ENCODE assay signal across 8 cellular contexts in the genomic region with DNA sequence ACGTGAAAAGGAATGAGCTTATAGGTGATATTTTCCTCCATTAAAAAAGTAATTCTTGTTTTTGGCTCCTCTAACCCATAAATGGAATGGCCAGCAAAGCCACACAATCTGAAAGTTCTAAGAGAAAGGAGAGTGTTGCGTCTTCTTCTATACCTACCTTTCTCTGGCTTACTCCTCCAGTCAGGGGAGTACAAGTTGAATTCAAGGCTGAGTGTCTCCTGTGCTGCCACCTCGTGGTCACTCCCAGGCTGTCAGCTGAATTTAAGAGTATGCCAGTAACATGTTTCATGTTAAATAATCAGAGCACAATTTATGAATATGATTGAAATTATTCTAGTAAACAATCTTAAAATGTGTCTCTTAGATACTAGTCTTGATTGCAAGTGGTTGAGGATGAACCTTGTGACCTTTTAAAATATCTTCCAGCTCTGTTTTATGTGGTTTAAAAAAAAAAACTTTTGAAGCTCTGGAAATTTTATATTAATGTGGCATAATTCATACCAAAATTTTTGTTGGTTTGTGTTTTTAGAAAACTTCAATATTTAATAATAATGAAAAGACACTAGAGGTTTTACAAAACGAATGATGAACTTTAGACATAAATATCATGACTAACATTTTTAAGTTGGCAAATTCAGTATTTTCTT. TPM values are rescaled to one million over a fixed set of nuclear protein-coding genes. Genes with fewer than 3 reads are reported as not detected.
A peak's percentile ranks its signal among the peaks of the same experiment; 100 is the strongest.
DNase-seq lines count a peak whose midpoint lies in the region; ATAC-seq and TF ChIP-seq lines count a peak whose summit lies in the region.

No MANE protein-coding gene starts in this region.

- H3K4me1 Mint-ChIP-seq in neural crest cell: no peaks in the 10 kb centered on the region

- H3K27ac Mint-ChIP-seq in neural crest cell (ENCODE audit: unreplicated experiment): no peak overlapping the region

- H2AFZ ChIP-seq in PC-3 (ENCODE audit: low read length) (peak overlapping the region; percentile 40), fibroblast of lung (ENCODE audit: low read length) (no peak overlapping the region)

- POLR2A ChIA-PET in PC-3 (lab: Charles Lee; ENCODE audit: unreplicated experiment): interaction anchor here (0.6 kb wide), 2 partner anchors 55 to 207 kb away, joined by 4 to 19 read pairs; no protein-coding TSS in a partner anchor

- intact Hi-C loops in PC-3 (cut with micrococcal nuclease): loop anchor here (1.0 to 5.0 kb wide), 4 partner anchors 100 to 231 kb away; no protein-coding TSS in a partner anchor

- H4K20me1 ChIP-seq in PC-3 (ENCODE audit: low read length) (no peaks in the 10 kb centered on the region), fibroblast of lung (ENCODE audit: control insufficient read depth, extremely low read depth, insufficient read depth, low read length) (no peaks in the 10 kb centered on the region)

- no peaks in the 10 kb centered on the region for H3K27me3 Mint-ChIP-seq in neural crest cell (ENCODE audit: low read depth)

- CTCF ChIA-PET in PC-3 (lab: Charles Lee): interaction anchor here (0.5 to 0.8 kb wide), 2 partner anchors 81 to 208 kb away, joined by 7 to 10 read pairs; no protein-coding TSS in a partner anchor

- H3K4me1 ChIP-seq in PC-3 (ENCODE audit: insufficient read depth, low read length) (no peaks in the 10 kb centered on the region), fibroblast of lung (ENCODE audit: control insufficient read depth, extremely low read depth, insufficient read depth, low read length) (no peaks in the 10 kb centered on the region)

- peak; percentile 96 for ATAC-seq in GM21528 (IDR thresholded peaks at IDR 0.05; ENCODE audit: low FRiP score, unreplicated experiment)
- peak; percentile 100 for ATAC-seq in PC-3

- no peaks in the 10 kb centered on the region for H3K9me3 Mint-ChIP-seq in neural crest cell

- no peak overlapping the region for H3K4me2 ChIP-seq in PC-3 (ENCODE audit: low read length)
- no peak overlapping the region for H3K4me2 ChIP-seq in fibroblast of lung (ENCODE audit: extremely low read depth, insufficient read depth, low read length)

- TF ChIP-seq CTCF in PC-3 (conservative IDR thresholded peaks at IDR 0.05; ENCODE audit: low read depth, low read length) (peak; percentile 99), fibroblast of lung (conservative IDR thresholded peaks at IDR 0.05 in 1 of 2, IDR thresholded peaks at IDR 0.05 in 1 of 2; ENCODE audit: low read depth in 1 of 2, low read length in 2 of 2) (peak; percentile 87 to 93), neural crest cell (conservative IDR thresholded peaks at IDR 0.05) (peak; percentile 100)

- no peaks in the 10 kb centered on the region for H3K36me3 Mint-ChIP-seq in neural crest cell (ENCODE audit: low read depth)

- no TSS peak for BruUV-seq in PC-3 (replicated peaks; lab: Mats Ljungman, UMichigan)

- H3K9me2 ChIP-seq in PC-3 (replicated peaks; ENCODE audit: low read length): no peaks in the 10 kb centered on the region

- H3K27ac ChIP-seq in PC-3 (ENCODE audit: low read length) (no peak overlapping the region), fibroblast of lung (ENCODE audit: insufficient read depth, low read length) (no peak overlapping the region)

- H3K4me3 Mint-ChIP-seq in neural crest cell: no peak overlapping the region

- H3K79me2 ChIP-seq in PC-3 (ENCODE audit: low read length): no peaks in the 10 kb centered on the region
- no peaks in the 10 kb centered on the region for H3K79me2 ChIP-seq in fibroblast of lung (ENCODE audit: control insufficient read depth, insufficient read depth, low read length)

- H3K36me3 ChIP-seq in PC-3 (ENCODE audit: low read depth, low read length): no peaks in the 10 kb centered on the region
- no peaks in the 10 kb centered on the region for H3K36me3 ChIP-seq in fibroblast of lung (ENCODE audit: control insufficient read depth, insufficient read depth, low read length)

- no peak overlapping the region for H3K9ac ChIP-seq in PC-3 (ENCODE audit: low read length)
- no peak overlapping the region for H3K9ac ChIP-seq in fibroblast of lung (ENCODE audit: insufficient read depth, low read length)

- DNase-seq in DMS114 treated with DMSO at 0.1 percent for 48 hours (lab: John Stamatoyannopoulos, UW; ENCODE audit: unreplicated experiment): peak; percentile 60
- DNase-seq in HuH-7.5 (ENCODE audit: low spot score): peak; percentile 43
- peak; percentile 96 for DNase-seq in PC-3
- DNase-seq in activated T-cell treated with anti-CD3 and anti-CD28 coated beads, Interleukin-2, amount 50 U/mL, for 1 hour: peak; percentile 75
- peak; percentile 67 to 86 for DNase-seq in fibroblast of lung (ENCODE audit: low read depth in 2 of 2)
- peak; percentile 63 for DNase-seq in neural crest cell (ENCODE audit: low read depth, low spot score)
- peak; percentile 51 for DNase-seq in stromal cell of bone marrow (ENCODE audit: low read depth)

- H3K9me3 ChIP-seq in PC-3 (ENCODE audit: low read length) (no peaks in the 10 kb centered on the region), fibroblast of lung (ENCODE audit: control insufficient read depth, insufficient read depth, low read depth, low read length) (no peaks in the 10 kb centered on the region)

- no peaks in the 10 kb centered on the region for H3K27me3 ChIP-seq in PC-3 (ENCODE audit: low read length)
- H3K27me3 ChIP-seq in fibroblast of lung (ENCODE audit: control insufficient read depth, insufficient read depth, low read length): no peaks in the 10 kb centered on the region

- H3K4me3 ChIP-seq in PC-3 (ENCODE audit: low read length) (no peak overlapping the region), fibroblast of lung (replicated peaks in 1 of 4; ENCODE audit: control extremely low read depth in 1 of 4, insufficient read depth in 1 of 4, low read depth in 3 of 4, low read length in 4 of 4) (no peak overlapping the region)

- no peaks in the 10 kb centered on the region for H3F3A ChIP-seq in PC-3 (ENCODE audit: low read length, unreplicated experiment)

RNA-seq across cellular contexts. Expression of gene PTHLH, which starts 31.7 kb away (rescaled TPM):
- total RNA-seq in PC-3 (2014; rRNA removed) (383 and 414 TPM in 2 replicates), fibroblast of lung (0.26 and 1.8 TPM in 2 replicates), neural crest cell (0.27 and 0.56 TPM in 2 replicates)
- 0.90 and 1.1 TPM in 2 replicates for polyA plus RNA-seq in fibroblast of lung
- polyA plus RNA-seq in fibroblast of lung (2012): 0.89 and 1.1 TPM in 2 replicates
- polyA minus RNA-seq in fibroblast of lung (ENCODE audit: low replicate concordance): 1.1 TPM in 1 of 2 replicates, not detected in the other

Comparison
In these comparisons a context has a peak if more than half of its experiments do, and no peak if none do; other contexts are left out.
1. DNase-seq: peak in every context shown above with its lines; median percentile 96 in PC-3; 76 in fibroblast of lung; 75 in activated T-cell treated with anti-CD3 and anti-CD28 coated beads, Interleukin-2, amount 50 U/mL, for 1 hour; 63 in neural crest cell; 60 in DMS114 treated with DMSO at 0.1 percent for 48 hours; 51 in stromal cell of bone marrow; 43 in HuH-7.5.
2. RNA of gene PTHLH, which starts 31.7 kb away (total RNA-seq): 383 to 414 TPM in PC-3; 0.26 to 1.8 TPM in fibroblast of lung and 0.27 to 0.56 TPM in neural crest cell; every median in the first group is over 100 times any median in the second.
3. Peak in every context shown above with its lines, with median percentiles within 50 percentile points of each other: CTCF ChIP-seq.